Comparison of ENCODE assay signal across 9 cellular contexts in genomic region chr2:239084007-239084406, GRCh38.
"Had no signal": no experiment of that assay in that cellular context is flagged by ENCODE, and none has a peak within 500 bp of the region (broad histone marks: within the 10 kb centered on the region; RNA-seq: fewer than 3 reads in every experiment).

No MANE protein-coding gene starts in this region.

- H3K27ac Mint-ChIP-seq: GM23338, HFFc6 had no signal

- H3K4me1 Mint-ChIP-seq: GM23338, H9 had no signal

- DNase-seq: GM23248, GOT3, H7, H9, HCEC 1CT, HFFc6 had no signal

- H3K4me3 ChIP-seq: GM23248, GM23338, HAP-1 had no signal

- ATAC-seq: GM23338, HCT116 had no signal

- H3K9me3 Mint-ChIP-seq: GM23338, H9, HFFc6 had no signal

- H3K4me3 Mint-ChIP-seq: GM23338, HFFc6 had no signal
